27 cellular contexts compared by ENCODE assay signal in the genomic region with DNA sequence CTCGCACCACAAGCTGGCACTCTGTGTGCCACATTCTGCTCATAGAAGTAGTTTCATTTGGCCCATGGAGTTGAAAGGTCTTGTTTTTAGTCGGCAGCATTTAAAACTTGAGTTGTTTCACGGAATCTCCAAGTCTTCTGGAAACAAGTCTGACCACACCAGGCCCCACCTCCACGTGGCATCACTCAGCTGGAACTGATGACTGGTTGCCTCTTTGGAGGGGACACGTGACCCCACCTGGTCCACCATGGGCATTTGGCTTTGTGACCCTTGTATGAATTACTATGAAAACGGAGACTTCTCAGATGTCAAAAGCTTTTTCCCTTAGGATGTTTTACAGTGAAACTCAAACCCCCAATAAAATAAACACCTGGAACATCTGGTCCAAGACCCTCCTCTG.
"Had no signal": no experiment of that assay in that cellular context is flagged by ENCODE, and none has a peak within 500 bp of the region (broad histone marks: within the 10 kb centered on the region; RNA-seq: fewer than 3 reads in every experiment).

No MANE protein-coding gene starts in this region.

- H3K36me3 ChIP-seq: left lung, lower lobe of right lung, pancreas, prostate gland, upper lobe of right lung had no signal

- H3K4me3 ChIP-seq: left lung, lower lobe of right lung, pancreas, prostate gland, smooth muscle cell, upper lobe of right lung had no signal

- H3K27ac ChIP-seq: left lung, lower lobe of right lung, pancreas, prostate gland, upper lobe of right lung had no signal

- ATAC-seq: left cardiac atrium; left lung; lower lobe of right lung; naive thymus-derived CD8-positive, alpha-beta T cell; pancreas; right cardiac atrium; stimulated activated memory B cell treated with anti-CD40 and anti-IgM and Interleukin-4, amounts not matched to agents 10 μg/mL and 1 μg/mL and 100 μg/mL, for 72 hours; stimulated activated naive CD8-positive, alpha-beta T cell treated with anti-CD3 and anti-CD28 coated beads, Interleukin-15, amount 100 ng/mL, for 72 hours; upper lobe of right lung had no signal

- H3K27ac Mint-ChIP-seq: naive thymus-derived CD8-positive, alpha-beta T cell; stimulated activated memory B cell treated with anti-CD40 and anti-IgM and Interleukin-4, amounts not matched to agents 10 μg/mL and 1 μg/mL and 100 μg/mL, for 72 hours; stimulated activated naive CD8-positive, alpha-beta T cell treated with anti-CD3 and anti-CD28 coated beads, Interleukin-15, amount 100 ng/mL, for 72 hours had no signal

- H3K9me3 ChIP-seq: left lung, lower lobe of right lung, pancreas, prostate gland, upper lobe of right lung had no signal

- H3K36me3 Mint-ChIP-seq: naive thymus-derived CD8-positive, alpha-beta T cell; stimulated activated memory B cell treated with anti-CD40 and anti-IgM and Interleukin-4, amounts not matched to agents 10 μg/mL and 1 μg/mL and 100 μg/mL, for 72 hours had no signal

- H3K9me3 Mint-ChIP-seq: naive thymus-derived CD8-positive, alpha-beta T cell; nephron; neural crest cell; stimulated activated memory B cell treated with anti-CD40 and anti-IgM and Interleukin-4, amounts not matched to agents 10 μg/mL and 1 μg/mL and 100 μg/mL, for 72 hours; stimulated activated naive CD8-positive, alpha-beta T cell treated with anti-CD3 and anti-CD28 coated beads, Interleukin-15, amount 100 ng/mL, for 72 hours had no signal

- H3K4me1 ChIP-seq: left lung, lower lobe of right lung, pancreas, prostate gland, upper lobe of right lung had no signal

- DNase-seq: hippocampal formation; kidney glomerular epithelial cell; left cardiac atrium; left lung; lower lobe of right lung; mammary epithelial cell; mesenchymal stem cell; naive thymus-derived CD8-positive, alpha-beta T cell; nucleus accumbens; pancreas; posterior cingulate gyrus; retina; right cardiac atrium; stimulated activated CD4-positive, alpha-beta T cell treated with anti-CD3 and anti-CD28 coated beads, Interleukin-1b, Interleukin-23, amount 100 ng/mL, for 48 hours; stimulated activated CD4-positive, alpha-beta T cell treated with anti-CD3 and anti-CD28 coated beads, Interleukin-2, amount 100 ng/mL, for 48 hours; stimulated activated CD4-positive, alpha-beta T cell treated with anti-CD3 and anti-CD28 coated beads, Interleukin-4, amount 100 ng/mL, for 4 hours; stimulated activated CD8-positive, alpha-beta memory T cell treated with anti-CD3 and anti-CD28 coated beads, Interleukin-4, amount 100 ng/mL, for 48 hours; stimulated activated naive CD4-positive, alpha-beta T cell treated with Interleukin-2 at 50 U/mL for 16 hours; stimulated activated naive CD8-positive, alpha-beta T cell treated with anti-CD3 and anti-CD28 coated beads, Interleukin-15, amount 100 ng/mL, for 72 hours; substantia nigra; trophoblast cell; upper lobe of right lung had no signal

- H3K4me3 Mint-ChIP-seq: naive thymus-derived CD8-positive, alpha-beta T cell; nephron; neural crest cell; stimulated activated memory B cell treated with anti-CD40 and anti-IgM and Interleukin-4, amounts not matched to agents 10 μg/mL and 1 μg/mL and 100 μg/mL, for 72 hours; stimulated activated naive CD8-positive, alpha-beta T cell treated with anti-CD3 and anti-CD28 coated beads, Interleukin-15, amount 100 ng/mL, for 72 hours had no signal

- H3K4me2 ChIP-seq: smooth muscle cell had no signal

- H3K4me1 Mint-ChIP-seq: nephron; neural crest cell; stimulated activated naive CD8-positive, alpha-beta T cell treated with anti-CD3 and anti-CD28 coated beads, Interleukin-15, amount 100 ng/mL, for 72 hours had no signal

- H3K27me3 ChIP-seq: left lung, pancreas, upper lobe of right lung had no signal
